In the genomic region with DNA sequence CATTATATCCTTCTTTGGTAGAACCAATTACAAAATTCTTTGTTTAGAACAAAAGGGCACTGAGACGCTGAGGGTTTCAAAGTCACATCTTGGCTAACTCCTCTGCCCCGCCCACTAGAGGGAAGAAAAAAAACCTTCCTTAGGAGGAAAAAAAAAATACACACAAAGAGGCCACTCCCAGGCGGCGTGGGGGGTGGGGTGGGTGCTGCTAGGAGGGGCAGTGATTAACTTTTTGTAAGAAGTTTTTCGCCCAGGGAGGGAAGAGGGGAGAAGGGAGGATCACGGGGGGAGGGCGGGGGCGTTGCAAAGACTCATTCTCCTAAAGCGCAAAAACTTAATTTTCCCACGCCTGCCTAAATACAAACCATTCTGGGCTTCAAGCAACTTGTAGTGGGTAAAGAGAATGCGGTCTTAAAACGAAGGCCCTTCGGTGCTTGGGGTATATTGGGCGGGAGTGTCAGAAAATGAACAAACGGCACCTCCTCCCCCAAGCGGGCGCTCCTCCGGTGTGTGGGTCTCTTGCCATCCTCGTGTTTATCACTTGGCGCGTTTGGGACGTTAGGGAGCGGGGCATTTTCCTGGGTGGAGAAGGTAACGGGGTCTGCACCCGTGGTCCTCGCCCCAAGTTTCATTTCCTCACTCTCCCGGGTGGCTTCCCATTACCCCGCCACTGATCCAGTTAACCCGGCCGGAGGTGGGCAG, we compare ENCODE assay signal across 8 cellular contexts. TPM values are rescaled to one million over a fixed set of nuclear protein-coding genes. Genes with fewer than 3 reads are reported as not detected.
A peak's percentile ranks its signal among the peaks of the same experiment; 100 is the strongest.
DNase-seq lines count a peak whose midpoint lies in the region; ATAC-seq and TF ChIP-seq lines count a peak whose summit lies in the region.

No MANE protein-coding gene starts in this region.

- peak overlapping the region; percentile 45 to 51 for H3K4me3 ChIP-seq in Panc1 (ENCODE audit: low read depth in 2 of 2, low read length in 2 of 2)

- intact Hi-C loops in Panc1 (cut with micrococcal nuclease; ENCODE audit: unreplicated experiment), result loop anchor here (10.0 kb wide), 2 partner anchors 131 to 201 kb away; a partner anchor contains a TSS

- DNase-seq in GM10248 (ENCODE audit: extremely low spot score) (peak; percentile 50), Panc1 (ENCODE audit: low read depth, low spot score) (no peak), immature natural killer cell (peak; percentile 76 to 89 (median 81)), RKO (ENCODE audit: low spot score) (no peak), midbrain (lab: John Stamatoyannopoulos, UW) (no peak)
- peak; percentile 75 for DNase-seq in activated naive CD8-positive, alpha-beta T cell treated with anti-CD3 and anti-CD28 coated beads for 36 hours
- peak; percentile 55 to 65 for DNase-seq in stimulated activated CD4-positive, alpha-beta T cell treated with anti-CD3 and anti-CD28 coated beads, Interleukin-4, amount 100 ng/mL, for 48 hours (ENCODE audit: low read depth in 2 of 2)

- ATAC-seq in HG02870 (IDR thresholded peaks at IDR 0.05; ENCODE audit: unreplicated experiment) (peak; percentile 19), Panc1 (peak; percentile 5)

- CTCF ChIA-PET in GM10248 (lab: Yijun Ruan, JAX) (no interaction called here), Panc1 (lab: Charles Lee) (no interaction called here)

- H3K9me3 ChIP-seq in Panc1 (ENCODE audit: control insufficient read depth, insufficient read depth, low read depth, low read length), result no peaks in the 10 kb centered on the region

- BruUV-seq in Panc1 (replicated peaks; lab: Mats Ljungman, UMichigan), result no TSS peak

- peak overlapping the region; percentile 94 for H3K4me3 Mint-ChIP-seq in activated naive CD8-positive, alpha-beta T cell treated with anti-CD3 and anti-CD28 coated beads for 36 hours
- H3K4me3 Mint-ChIP-seq in immature natural killer cell, result peak overlapping the region; percentile 82 to 99 (median 97)

- H3K9me3 Mint-ChIP-seq in activated naive CD8-positive, alpha-beta T cell treated with anti-CD3 and anti-CD28 coated beads for 36 hours, result no peaks in the 10 kb centered on the region
- no peaks in the 10 kb centered on the region for H3K9me3 Mint-ChIP-seq in immature natural killer cell

- H3K27ac Mint-ChIP-seq in activated naive CD8-positive, alpha-beta T cell treated with anti-CD3 and anti-CD28 coated beads for 36 hours, result peak overlapping the region; percentile 77
- H3K27ac Mint-ChIP-seq in immature natural killer cell, result peak overlapping the region; percentile 80 to 98 (median 92)

- in situ Hi-C loops in Panc1 (cut with HindIII; ENCODE audit: low pct_unique_long_range_greater_than_20kb, low sequenced_read_pairs), result no loop called here

- H3K4me1 ChIP-seq in Panc1 (ENCODE audit: control insufficient read depth, insufficient read depth, low read length), result peaks cover 4% of the 10 kb centered on the region

- POLR2A ChIA-PET in GM10248 (lab: Yijun Ruan, JAX), result no interaction called here
- POLR2A ChIA-PET in Panc1 (lab: Charles Lee), result interaction anchor here (0.6 kb wide), 1 partner anchor 25 kb away, joined by 3 read pairs; no protein-coding TSS in a partner anchor

- peaks cover 61% of the 10 kb centered on the region for H3K4me1 Mint-ChIP-seq in activated naive CD8-positive, alpha-beta T cell treated with anti-CD3 and anti-CD28 coated beads for 36 hours
- H3K4me1 Mint-ChIP-seq in immature natural killer cell, result peaks cover 51 to 60% of the 10 kb centered on the region in 2 donors

- peaks cover 37% of the 10 kb centered on the region for H3K36me3 Mint-ChIP-seq in activated naive CD8-positive, alpha-beta T cell treated with anti-CD3 and anti-CD28 coated beads for 36 hours
- H3K36me3 Mint-ChIP-seq in immature natural killer cell, result peaks cover 20 to 34% (median 24%) of the 10 kb centered on the region in 3 donors

- H3K27me3 Mint-ChIP-seq in activated naive CD8-positive, alpha-beta T cell treated with anti-CD3 and anti-CD28 coated beads for 36 hours, result no peaks in the 10 kb centered on the region
- H3K27me3 Mint-ChIP-seq in immature natural killer cell (ENCODE audit: low read depth in 3 of 3), result peaks cover 44 to 77% (median 48%) of the 10 kb centered on the region in 3 donors

- H3K27me3 ChIP-seq in Panc1 (ENCODE audit: control insufficient read depth, insufficient read depth, low read length), result peaks cover 60% of the 10 kb centered on the region

- no peak for TF ChIP-seq CTCF in GM10248 (IDR thresholded peaks at IDR 0.05; ENCODE audit: control extremely low read depth, extremely low read depth, low read depth, missing control alignments)
- TF ChIP-seq CTCF in Panc1 (IDR thresholded peaks at IDR 0.05), result no peak

- H3K36me3 ChIP-seq in Panc1 (ENCODE audit: control insufficient read depth, insufficient read depth, low read length), result no peaks in the 10 kb centered on the region

- H3K27ac ChIP-seq in Panc1 (ENCODE audit: low read length), result no peak overlapping the region

RNA-seq across cellular contexts. Expression of a gene that starts 1.7 kb away (rescaled TPM):
- total RNA-seq in Panc1 (2021; ENCODE audit: unreplicated experiment), result 1.1 TPM
- 0.13 TPM for polyA plus RNA-seq in Panc1 (2012; ENCODE audit: insufficient read length)
- 10 to 100 TPM; 56.4 to 57.7 TPM for total RNA-seq in activated naive CD8-positive, alpha-beta T cell treated with anti-CD3 and anti-CD28 coated beads for 36 hours
- 100 to 1,000 TPM; 147 to 758 (median 582) TPM for polyA plus RNA-seq in immature natural killer cell

Comparison
In these comparisons a context has a peak if more than half of its experiments do, and no peak if none do; other contexts are left out.
1. DNase-seq: peak in GM10248 (single experiment), activated naive CD8-positive, alpha-beta T cell treated with anti-CD3 and anti-CD28 coated beads for 36 hours (single experiment), immature natural killer cell (3 of 3) and stimulated activated CD4-positive, alpha-beta T cell treated with anti-CD3 and anti-CD28 coated beads, Interleukin-4, amount 100 ng/mL, for 48 hours (2 of 2); none in Panc1 (single experiment), RKO (single experiment) and midbrain (single experiment).
2. RNA of a gene that starts 1.7 kb away (total RNA-seq): 56.4 to 57.7 TPM in activated naive CD8-positive, alpha-beta T cell treated with anti-CD3 and anti-CD28 coated beads for 36 hours; 1.1 TPM in Panc1 (single experiment); every median in the first group is over 10 times any median in the second.